Comparison of ENCODE assay signal across 8 cellular contexts in the genomic region with DNA sequence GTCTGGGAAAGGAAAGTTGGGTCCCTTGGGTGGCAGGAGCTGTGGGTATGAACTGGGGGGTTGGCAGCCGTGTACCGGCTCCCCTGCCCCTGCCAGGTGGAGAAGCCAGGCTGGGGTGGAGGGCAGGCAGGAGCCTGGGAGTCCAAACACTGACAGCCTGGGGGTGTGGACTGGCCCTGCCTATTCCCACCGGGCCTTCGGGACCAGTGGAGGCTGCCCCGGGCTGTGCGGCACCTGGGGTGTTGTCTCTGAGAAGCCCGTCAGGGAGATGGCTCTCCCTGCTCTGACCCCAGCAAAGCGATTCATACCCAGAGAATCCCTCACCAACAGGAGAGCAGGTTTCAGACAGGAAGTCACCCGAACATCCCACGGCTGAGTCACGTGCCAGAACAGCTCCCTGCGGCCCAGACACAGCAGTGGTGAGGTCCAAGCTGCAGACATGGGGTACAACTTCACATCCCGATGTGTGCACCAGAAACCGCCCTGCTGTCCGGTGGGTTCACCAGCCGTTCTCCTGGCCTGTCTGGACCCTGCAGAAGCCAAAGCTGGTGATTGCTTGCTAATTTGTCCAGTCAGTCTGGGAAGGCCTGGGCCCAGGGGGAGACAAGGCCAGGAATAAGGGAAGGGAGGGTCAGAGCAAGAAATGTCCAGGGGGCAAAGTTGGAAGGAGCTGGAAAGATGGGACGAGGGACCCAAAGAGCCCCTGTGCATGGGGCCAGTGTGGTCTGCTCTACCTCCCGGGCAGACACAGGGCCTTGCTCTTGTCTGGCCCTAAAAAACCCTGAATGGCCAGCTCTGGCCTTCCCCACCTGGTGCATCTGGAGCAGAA. TPM values are rescaled to one million over a fixed set of nuclear protein-coding genes. Genes with fewer than 3 reads are reported as not detected.
A peak's percentile ranks its signal among the peaks of the same experiment; 100 is the strongest.
DNase-seq lines count a peak whose midpoint lies in the region; ATAC-seq and TF ChIP-seq lines count a peak whose summit lies in the region.

No MANE protein-coding gene starts in this region.

- POLR2A ChIA-PET in activated CD4-positive, alpha-beta memory T cell treated with anti-CD3 and anti-CD28 coated beads for 36 hours (lab: Charles Lee): interaction anchor here (1.9 to 2.2 kb wide), 2 partner anchors 20 to 42 kb away, joined by 4 to 7 read pairs; no protein-coding TSS in a partner anchor

- peaks cover 71% of the 10 kb centered on the region for H3K4me1 Mint-ChIP-seq in activated CD4-positive, alpha-beta memory T cell treated with anti-CD3 and anti-CD28 coated beads for 36 hours (ENCODE audit: low read depth)
- peaks cover 95% of the 10 kb centered on the region for H3K4me1 Mint-ChIP-seq in stimulated activated naive CD8-positive, alpha-beta T cell treated with anti-CD3 and anti-CD28 coated beads, Interleukin-15, amount 100 ng/mL, for 72 hours
- no peaks in the 10 kb centered on the region for H3K4me1 Mint-ChIP-seq in type B pancreatic cell (ENCODE audit: unreplicated experiment)

- TF ChIP-seq CTCF in type B pancreatic cell (conservative IDR thresholded peaks at IDR 0.05): no peak

- DNase-seq in NK-92 treated with Interleukin-12 subunit alpha and Interleukin-12 subunit beta, amount 100 ng/mL, for 24 hours (lab: John Stamatoyannopoulos, UW): peak; percentile 34
- DNase-seq in NK-92 (lab: John Stamatoyannopoulos, UW; ENCODE audit: unreplicated experiment) (no peak), hepatic stellate cell (ENCODE audit: low spot score) (peak; percentile 63), DMS114 treated with DMSO at 0.1 percent for 48 hours (lab: John Stamatoyannopoulos, UW; ENCODE audit: unreplicated experiment) (no peak), type B pancreatic cell (ENCODE audit: extremely low spot score, unreplicated experiment) (no peak)
- DNase-seq in activated CD4-positive, alpha-beta memory T cell treated with anti-CD3 and anti-CD28 coated beads for 36 hours: peak; percentile 87
- peak in 1 of 2 donors; percentile 65 for DNase-seq in stimulated activated naive CD8-positive, alpha-beta T cell treated with anti-CD3 and anti-CD28 coated beads, Interleukin-15, amount 100 ng/mL, for 72 hours

- peaks cover 3% of the 10 kb centered on the region for H3K27me3 Mint-ChIP-seq in activated CD4-positive, alpha-beta memory T cell treated with anti-CD3 and anti-CD28 coated beads for 36 hours
- peaks cover 3% of the 10 kb centered on the region for H3K27me3 Mint-ChIP-seq in stimulated activated naive CD8-positive, alpha-beta T cell treated with anti-CD3 and anti-CD28 coated beads, Interleukin-15, amount 100 ng/mL, for 72 hours
- peaks cover 7% of the 10 kb centered on the region for H3K27me3 Mint-ChIP-seq in type B pancreatic cell

- ATAC-seq in stimulated activated naive CD8-positive, alpha-beta T cell treated with anti-CD3 and anti-CD28 coated beads, Interleukin-15, amount 100 ng/mL, for 72 hours: peak; percentile 3
- no peak for ATAC-seq in HG03460 (IDR thresholded peaks at IDR 0.05; ENCODE audit: unreplicated experiment)

- intact Hi-C loops in activated CD4-positive, alpha-beta memory T cell treated with anti-CD3 and anti-CD28 coated beads for 36 hours (cut with micrococcal nuclease): no loop called here

- CTCF ChIA-PET in activated CD4-positive, alpha-beta memory T cell treated with anti-CD3 and anti-CD28 coated beads for 36 hours (lab: Charles Lee): interaction anchor here (1.3 to 12.1 kb wide), 3 partner anchors 10 to 46 kb away, joined by 3 to 179 read pairs (median 3); a partner anchor contains a TSS

- H3K4me3 Mint-ChIP-seq in activated CD4-positive, alpha-beta memory T cell treated with anti-CD3 and anti-CD28 coated beads for 36 hours: peak overlapping the region; percentile 54
- peak overlapping the region; percentile 89 to 95 for H3K4me3 Mint-ChIP-seq in stimulated activated naive CD8-positive, alpha-beta T cell treated with anti-CD3 and anti-CD28 coated beads, Interleukin-15, amount 100 ng/mL, for 72 hours
- no peak overlapping the region for H3K4me3 Mint-ChIP-seq in type B pancreatic cell

- H3K36me3 Mint-ChIP-seq in activated CD4-positive, alpha-beta memory T cell treated with anti-CD3 and anti-CD28 coated beads for 36 hours: peaks cover 10% of the 10 kb centered on the region
- no peaks in the 10 kb centered on the region for H3K36me3 Mint-ChIP-seq in type B pancreatic cell

- H3K9me3 Mint-ChIP-seq in activated CD4-positive, alpha-beta memory T cell treated with anti-CD3 and anti-CD28 coated beads for 36 hours: no peaks in the 10 kb centered on the region
- H3K9me3 Mint-ChIP-seq in stimulated activated naive CD8-positive, alpha-beta T cell treated with anti-CD3 and anti-CD28 coated beads, Interleukin-15, amount 100 ng/mL, for 72 hours: no peaks in the 10 kb centered on the region
- no peaks in the 10 kb centered on the region for H3K9me3 Mint-ChIP-seq in type B pancreatic cell

- peak overlapping the region; percentile 86 for H3K27ac Mint-ChIP-seq in activated CD4-positive, alpha-beta memory T cell treated with anti-CD3 and anti-CD28 coated beads for 36 hours
- peak overlapping the region in 1 of 2 donors; percentile 89 for H3K27ac Mint-ChIP-seq in stimulated activated naive CD8-positive, alpha-beta T cell treated with anti-CD3 and anti-CD28 coated beads, Interleukin-15, amount 100 ng/mL, for 72 hours
- H3K27ac Mint-ChIP-seq in type B pancreatic cell: no peak overlapping the region

RNA-seq across cellular contexts. Expression of a gene that starts 2.1 kb away (rescaled TPM):
- total RNA-seq in activated CD4-positive, alpha-beta memory T cell treated with anti-CD3 and anti-CD28 coated beads for 36 hours: 10 to 100 TPM; 33.4 to 34.2 TPM
- 0.24 and 0.33 TPM in 2 replicates for total RNA-seq in type B pancreatic cell (ENCODE audit: low replicate concordance)

RNA-seq across cellular contexts. Expression of a gene that starts 46.5 kb away (rescaled TPM):
- 10 to 100 TPM; 63.4 to 69.1 TPM for total RNA-seq in activated CD4-positive, alpha-beta memory T cell treated with anti-CD3 and anti-CD28 coated beads for 36 hours
- 21.2 and 29.7 TPM in 2 replicates for total RNA-seq in type B pancreatic cell (ENCODE audit: low replicate concordance)

Comparison
In these comparisons a context has a peak if more than half of its experiments do, and no peak if none do; other contexts are left out.
1. DNase-seq: peak in NK-92 treated with Interleukin-12 subunit alpha and Interleukin-12 subunit beta, amount 100 ng/mL, for 24 hours (single experiment), activated CD4-positive, alpha-beta memory T cell treated with anti-CD3 and anti-CD28 coated beads for 36 hours (single experiment) and hepatic stellate cell (single experiment); none in NK-92 (single experiment), DMS114 treated with DMSO at 0.1 percent for 48 hours (single experiment) and type B pancreatic cell (single experiment).
2. RNA of a gene that starts 2.1 kb away (total RNA-seq): 33.4 to 34.2 TPM in activated CD4-positive, alpha-beta memory T cell treated with anti-CD3 and anti-CD28 coated beads for 36 hours; 0.24 to 0.33 TPM in type B pancreatic cell; every median in the first group is over 10 times any median in the second.